ENCODE assay signal across 1 cellular context in genomic region chr10:126013489-126014281, GRCh38.
TF ChIP-seq lines count a peak whose summit lies in the region.

No MANE protein-coding gene starts in this region.

TF ChIP-seq in K562, 482 proteins besides CTCF, POLR2A, EP300 and RAD21 (continued from another document):
- no peak for TF ChIP-seq FOXK2 (conservative IDR thresholded peaks at IDR 0.05 in 1 of 2, IDR thresholded peaks at IDR 0.05 in 1 of 2; ENCODE audit: low read depth in 2 of 2)
- no peak for TF ChIP-seq NR4A1 (CRISPR knock-in tag; IDR thresholded peaks at IDR 0.05)
- TF ChIP-seq NR4A1 (tag; IDR thresholded peaks at IDR 0.05): no peak
- TF ChIP-seq KDM1A (IDR thresholded peaks at IDR 0.05): peak; percentile 71 to 78
- TF ChIP-seq TCF3 (CRISPR knock-in tag; IDR thresholded peaks at IDR 0.05): peak; percentile 77
- TF ChIP-seq NFE2 (IDR thresholded peaks at IDR 0.05; ENCODE audit: low read depth): peak; percentile 53
- TF ChIP-seq, protein P1, sequence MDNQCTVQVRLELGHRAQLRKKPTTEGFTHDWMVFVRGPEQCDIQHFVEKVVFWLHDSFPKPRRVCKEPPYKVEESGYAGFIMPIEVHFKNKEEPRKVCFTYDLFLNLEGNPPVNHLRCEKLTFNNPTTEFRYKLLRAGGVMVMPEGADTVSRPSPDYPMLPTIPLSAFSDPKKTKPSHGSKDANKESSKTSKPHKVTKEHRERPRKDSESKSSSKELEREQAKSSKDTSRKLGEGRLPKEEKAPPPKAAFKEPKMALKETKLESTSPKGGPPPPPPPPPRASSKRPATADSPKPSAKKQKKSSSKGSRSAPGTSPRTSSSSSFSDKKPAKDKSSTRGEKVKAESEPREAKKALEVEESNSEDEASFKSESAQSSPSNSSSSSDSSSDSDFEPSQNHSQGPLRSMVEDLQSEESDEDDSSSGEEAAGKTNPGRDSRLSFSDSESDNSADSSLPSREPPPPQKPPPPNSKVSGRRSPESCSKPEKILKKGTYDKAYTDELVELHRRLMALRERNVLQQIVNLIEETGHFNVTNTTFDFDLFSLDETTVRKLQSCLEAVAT (IDR thresholded peaks at IDR 0.05): peak in 1 of 2 experiments; percentile 46; a peak in 1 of 4 replicates
- TF ChIP-seq, protein P2, sequence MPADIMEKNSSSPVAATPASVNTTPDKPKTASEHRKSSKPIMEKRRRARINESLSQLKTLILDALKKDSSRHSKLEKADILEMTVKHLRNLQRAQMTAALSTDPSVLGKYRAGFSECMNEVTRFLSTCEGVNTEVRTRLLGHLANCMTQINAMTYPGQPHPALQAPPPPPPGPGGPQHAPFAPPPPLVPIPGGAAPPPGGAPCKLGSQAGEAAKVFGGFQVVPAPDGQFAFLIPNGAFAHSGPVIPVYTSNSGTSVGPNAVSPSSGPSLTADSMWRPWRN (IDR thresholded peaks at IDR 0.05; ENCODE audit: low read depth): peak; percentile 66; the same call in 1 of the 2 replicates
- TF ChIP-seq ZNF717 (CRISPR knock-in tag; IDR thresholded peaks at IDR 0.05): no peak
- no peak for TF ChIP-seq NR2C1 (IDR thresholded peaks at IDR 0.05)
- no peak for TF ChIP-seq NR2C1 (tag; IDR thresholded peaks at IDR 0.05)
- no peak for TF ChIP-seq ZNF695 (CRISPR knock-in tag; IDR thresholded peaks at IDR 0.05)
- TF ChIP-seq SLC30A9 (CRISPR knock-in tag; IDR thresholded peaks at IDR 0.05): no peak
- peak; percentile 39; the same call in 1 of the 2 replicates for TF ChIP-seq SMARCA4 (IDR thresholded peaks at IDR 0.05)
- no peak for TF ChIP-seq TRIM28 (IDR thresholded peaks at IDR 0.05)
- peak; percentile 69 for TF ChIP-seq NCOR1 (IDR thresholded peaks at IDR 0.05)
- TF ChIP-seq, protein P3, sequence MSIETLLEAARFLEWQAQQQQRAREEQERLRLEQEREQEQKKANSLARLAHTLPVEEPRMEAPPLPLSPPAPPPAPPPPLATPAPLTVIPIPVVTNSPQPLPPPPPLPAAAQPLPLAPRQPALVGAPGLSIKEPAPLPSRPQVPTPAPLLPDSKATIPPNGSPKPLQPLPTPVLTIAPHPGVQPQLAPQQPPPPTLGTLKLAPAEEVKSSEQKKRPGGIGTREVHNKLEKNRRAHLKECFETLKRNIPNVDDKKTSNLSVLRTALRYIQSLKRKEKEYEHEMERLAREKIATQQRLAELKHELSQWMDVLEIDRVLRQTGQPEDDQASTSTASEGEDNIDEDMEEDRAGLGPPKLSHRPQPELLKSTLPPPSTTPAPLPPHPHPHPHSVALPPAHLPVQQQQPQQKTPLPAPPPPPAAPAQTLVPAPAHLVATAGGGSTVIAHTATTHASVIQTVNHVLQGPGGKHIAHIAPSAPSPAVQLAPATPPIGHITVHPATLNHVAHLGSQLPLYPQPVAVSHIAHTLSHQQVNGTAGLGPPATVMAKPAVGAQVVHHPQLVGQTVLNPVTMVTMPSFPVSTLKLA (conservative IDR thresholded peaks at IDR 0.05): no peak
- TF ChIP-seq RFX5 (IDR thresholded peaks at IDR 0.05; ENCODE audit: low read depth, low read length): no peak
- TF ChIP-seq JUND (IDR thresholded peaks at IDR 0.05; ENCODE audit: borderline replicate concordance, low read depth, low read length): peak; percentile 43; the same call in 1 of the 2 replicates
- peak; percentile 43; the same call in 1 of the 3 replicates for TF ChIP-seq JUND (tag; IDR thresholded peaks at IDR 0.05; ENCODE audit: borderline replicate concordance, low read depth, low read length)
- TF ChIP-seq, protein P4, sequence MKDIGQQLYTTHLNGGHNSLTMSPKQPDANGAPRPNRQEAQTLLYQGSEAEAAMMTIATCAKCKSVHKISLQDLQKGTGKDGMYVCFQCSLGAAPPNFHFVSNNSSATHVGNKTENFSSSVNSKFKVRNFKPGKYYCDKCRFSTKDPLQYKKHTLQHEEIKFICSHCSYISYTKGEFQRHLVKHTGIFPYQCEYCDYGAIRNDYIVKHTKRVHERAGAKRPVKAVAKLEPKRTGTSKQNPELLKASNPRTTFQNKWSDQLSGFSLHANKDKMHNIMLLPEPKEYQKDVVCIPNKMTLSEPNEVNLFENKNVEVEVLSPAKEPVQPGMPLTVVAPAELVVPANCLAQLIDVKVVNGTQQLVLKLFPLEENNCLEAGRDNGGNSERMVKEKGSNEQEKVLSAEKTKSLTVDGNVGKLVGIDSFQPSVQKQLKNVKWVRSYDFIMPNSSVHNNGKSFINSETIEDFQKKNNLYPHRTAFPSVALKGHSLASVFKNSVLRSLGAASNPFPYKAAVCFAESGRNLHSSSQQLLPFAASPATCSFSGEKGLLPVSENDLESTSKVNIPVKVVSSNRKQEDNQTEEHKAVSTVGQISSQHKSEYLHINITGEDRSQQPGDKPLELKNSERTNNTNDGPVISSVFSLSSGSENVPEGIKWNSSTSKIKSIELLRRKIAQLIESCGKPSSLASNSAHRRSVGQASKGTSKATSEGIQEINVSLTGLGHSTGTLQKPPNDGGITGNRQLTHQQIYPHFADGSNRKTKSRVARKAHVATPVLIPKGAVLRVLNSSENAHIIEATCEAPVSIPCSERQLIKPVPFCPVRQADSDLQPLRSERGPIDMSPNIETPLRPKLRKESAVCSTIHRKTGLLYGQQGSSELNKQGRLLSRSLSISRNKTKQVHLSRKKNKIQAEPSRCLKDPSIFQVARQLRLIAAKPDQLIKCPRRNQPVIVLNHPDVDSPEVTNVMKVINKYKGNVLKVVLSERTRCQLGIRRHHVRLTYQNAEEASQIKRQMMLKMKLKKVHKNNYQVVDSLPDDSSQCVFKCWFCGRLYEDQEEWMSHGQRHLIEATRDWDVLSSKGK (CRISPR knock-in tag; IDR thresholded peaks at IDR 0.05): no peak
- no peak for TF ChIP-seq ZNF785 (CRISPR knock-in tag; IDR thresholded peaks at IDR 0.05)
- no peak for TF ChIP-seq CEBPZ (IDR thresholded peaks at IDR 0.05; ENCODE audit: borderline replicate concordance, low read depth, low read length)
- 0 out of 2 replicates have a peak, but pooled peaks have one; percentile 23 for TF ChIP-seq SMAD4 (CRISPR knock-in tag; conservative IDR thresholded peaks at IDR 0.05)
- no peak for TF ChIP-seq RBM15 (IDR thresholded peaks at IDR 0.05; ENCODE audit: insufficient read depth, low read length)
- TF ChIP-seq ZNF551 (CRISPR knock-in tag; IDR thresholded peaks at IDR 0.05): no peak
- no peak for TF ChIP-seq BCL6 (CRISPR knock-in tag; IDR thresholded peaks at IDR 0.05)
- no peak for TF ChIP-seq POLR2B (IDR thresholded peaks at IDR 0.05; ENCODE audit: low read depth, partially characterized antibody)
- peak; percentile 53 for TF ChIP-seq MEIS2 (IDR thresholded peaks at IDR 0.05; ENCODE audit: partially characterized antibody)
- peak; percentile 76 for TF ChIP-seq FOSL1 (tag; conservative IDR thresholded peaks at IDR 0.05)
- TF ChIP-seq ARHGAP35 (IDR thresholded peaks at IDR 0.05; ENCODE audit: partially characterized antibody): no peak
- TF ChIP-seq HDAC6 (IDR thresholded peaks at IDR 0.05; ENCODE audit: low read depth, low read length): no peak
- TF ChIP-seq CBFA2T2 (conservative IDR thresholded peaks at IDR 0.05): peak; percentile 89
- TF ChIP-seq MED1 (CRISPR knock-in tag; IDR thresholded peaks at IDR 0.05; ENCODE audit: borderline replicate concordance): no peak
- TF ChIP-seq CCNT2 (IDR thresholded peaks at IDR 0.05; ENCODE audit: borderline replicate concordance, extremely low read depth, insufficient read length, low read depth, low read length): no peak
- TF ChIP-seq, protein P5, sequence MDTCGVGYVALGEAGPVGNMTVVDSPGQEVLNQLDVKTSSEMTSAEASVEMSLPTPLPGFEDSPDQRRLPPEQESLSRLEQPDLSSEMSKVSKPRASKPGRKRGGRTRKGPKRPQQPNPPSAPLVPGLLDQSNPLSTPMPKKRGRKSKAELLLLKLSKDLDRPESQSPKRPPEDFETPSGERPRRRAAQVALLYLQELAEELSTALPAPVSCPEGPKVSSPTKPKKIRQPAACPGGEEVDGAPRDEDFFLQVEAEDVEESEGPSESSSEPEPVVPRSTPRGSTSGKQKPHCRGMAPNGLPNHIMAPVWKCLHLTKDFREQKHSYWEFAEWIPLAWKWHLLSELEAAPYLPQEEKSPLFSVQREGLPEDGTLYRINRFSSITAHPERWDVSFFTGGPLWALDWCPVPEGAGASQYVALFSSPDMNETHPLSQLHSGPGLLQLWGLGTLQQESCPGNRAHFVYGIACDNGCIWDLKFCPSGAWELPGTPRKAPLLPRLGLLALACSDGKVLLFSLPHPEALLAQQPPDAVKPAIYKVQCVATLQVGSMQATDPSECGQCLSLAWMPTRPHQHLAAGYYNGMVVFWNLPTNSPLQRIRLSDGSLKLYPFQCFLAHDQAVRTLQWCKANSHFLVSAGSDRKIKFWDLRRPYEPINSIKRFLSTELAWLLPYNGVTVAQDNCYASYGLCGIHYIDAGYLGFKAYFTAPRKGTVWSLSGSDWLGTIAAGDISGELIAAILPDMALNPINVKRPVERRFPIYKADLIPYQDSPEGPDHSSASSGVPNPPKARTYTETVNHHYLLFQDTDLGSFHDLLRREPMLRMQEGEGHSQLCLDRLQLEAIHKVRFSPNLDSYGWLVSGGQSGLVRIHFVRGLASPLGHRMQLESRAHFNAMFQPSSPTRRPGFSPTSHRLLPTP (IDR thresholded peaks at IDR 0.05; ENCODE audit: borderline replicate concordance, extremely low read depth, insufficient read length): no peak
- no peak for TF ChIP-seq NFXL1 (CRISPR knock-in tag; IDR thresholded peaks at IDR 0.05)
- TF ChIP-seq SMAD1 (IDR thresholded peaks at IDR 0.05; ENCODE audit: low read depth, low read length, partially characterized antibody): no peak
